In genomic region chr18:54798186-54798585, GRCh38 we compare ENCODE assay signal across 23 cellular contexts. TPM values are rescaled to one million over a fixed set of nuclear protein-coding genes. Genes with fewer than 3 reads are reported as not detected.
DNase-seq lines count a peak whose midpoint lies in the region; ATAC-seq, FAIRE-seq and TF ChIP-seq lines count a peak whose summit lies in the region.
"Had no signal": no experiment of that assay in that cellular context is flagged by ENCODE, and none has a peak within 500 bp of the region (broad histone marks: within the 10 kb centered on the region; RNA-seq: fewer than 3 reads in every experiment).

No MANE protein-coding gene starts in this region.

- ATAC-seq in activated naive CD8-positive, alpha-beta T cell treated with anti-CD3 and anti-CD28 coated beads, Interleukin-2, amount 50 U/mL, for 24 hours: peak; percentile 24
- ATAC-seq in GM23338 (no peak), HG02798 (IDR thresholded peaks at IDR 0.05; ENCODE audit: poor library complexity, unreplicated experiment) (no peak), PC-3 (no peak)
- ATAC-seq: A549; CD8-positive, alpha-beta T cell had no signal

- no TSS peak for BruUV-seq in PC-3 (replicated peaks; lab: Mats Ljungman, UMichigan)

- CTCF ChIA-PET in PC-3 (lab: Charles Lee): no interaction called here

- WGBS in lower leg skin, 2 donors: 92 to 93% methylated on average over 3 of the region's 3 CpGs

- no peaks in the 10 kb centered on the region for H3K4me1 ChIP-seq in GM23338 (ENCODE audit: insufficient read depth)
- H3K4me1 ChIP-seq in astrocyte (ENCODE audit: insufficient read depth, low read length): no peaks in the 10 kb centered on the region
- H3K4me1 ChIP-seq in osteoblast (ENCODE audit: insufficient read depth, low read length): no peaks in the 10 kb centered on the region
- no peaks in the 10 kb centered on the region for H3K4me1 ChIP-seq in PC-3 (ENCODE audit: insufficient read depth, low read length)
- H3K4me1 ChIP-seq: Caco-2 had no signal

- no peaks in the 10 kb centered on the region for H3K27me3 Mint-ChIP-seq in activated naive CD8-positive, alpha-beta T cell treated with anti-CD3 and anti-CD28 coated beads, Interleukin-2, amount 50 U/mL, for 24 hours
- peaks cover under 1% of the 10 kb centered on the region for H3K27me3 Mint-ChIP-seq in activated naive CD8-positive, alpha-beta T cell treated with anti-CD3 and anti-CD28 coated beads for 36 hours
- no peaks in the 10 kb centered on the region for H3K27me3 Mint-ChIP-seq in GM23338 (ENCODE audit: insufficient read depth, low read depth, poor library complexity)
- H3K27me3 Mint-ChIP-seq in astrocyte (ENCODE audit: low read depth, unreplicated experiment): no peaks in the 10 kb centered on the region
- H3K27me3 Mint-ChIP-seq: B cell; CD4-positive, alpha-beta T cell had no signal

- no peaks in the 10 kb centered on the region for H4K20me1 ChIP-seq in GM23338 (replicated peaks; ENCODE audit: insufficient read depth)
- no peaks in the 10 kb centered on the region for H4K20me1 ChIP-seq in astrocyte (ENCODE audit: insufficient read depth, low read length)
- H4K20me1 ChIP-seq in osteoblast (ENCODE audit: insufficient read depth, low read length): no peaks in the 10 kb centered on the region
- H4K20me1 ChIP-seq in PC-3 (ENCODE audit: low read length): no peaks in the 10 kb centered on the region
- H4K20me1 ChIP-seq: BLaER1 treated with 17β-estradiol and CSF1 and Interleukin-3, amounts not matched to agents 10 nM and 100 nM had no signal

- H2AFZ ChIP-seq in GM23338 (peak overlapping the region; percentile 25; the same call in 1 of the 2 replicates), astrocyte (ENCODE audit: low read depth, low read length) (peak overlapping the region; percentile 32), osteoblast (ENCODE audit: low read length) (peak overlapping the region; percentile 15), PC-3 (ENCODE audit: low read length) (no peak overlapping the region)

- POLR2A ChIA-PET in PC-3 (lab: Charles Lee; ENCODE audit: unreplicated experiment): no interaction called here

- no peak for FAIRE-seq in astrocyte (lab: Jason Lieb, UNC)
- FAIRE-seq: A549, G401.6, GM12891, GM19239 had no signal

- H3K27ac ChIP-seq in GM23338 (ENCODE audit: low read depth) (no peak overlapping the region), astrocyte (ENCODE audit: low read depth, low read length) (no peak overlapping the region), osteoblast (ENCODE audit: low read depth, low read length) (no peak overlapping the region), PC-3 (ENCODE audit: low read length) (no peak overlapping the region)
- H3K27ac ChIP-seq: 22Rv1; BLaER1 treated with 17β-estradiol and CSF1 and Interleukin-3, amounts not matched to agents 10 nM and 100 nM; C4-2B had no signal

- DNase-seq in activated naive CD8-positive, alpha-beta T cell treated with anti-CD3 and anti-CD28 coated beads, Interleukin-2, amount 50 U/mL, for 24 hours: no peak
- no peak for DNase-seq in activated naive CD8-positive, alpha-beta T cell treated with anti-CD3 and anti-CD28 coated beads for 36 hours
- DNase-seq in GM23338 (ENCODE audit: low spot score) (no peak), astrocyte (ENCODE audit: low read depth) (no peak), osteoblast (ENCODE audit: insufficient read length, low spot score, missing footprints) (no peak), lower leg skin (ENCODE audit: low spot score in 2 of 2) (no peak), PC-3 (no peak)
- DNase-seq: AML-193; Caco-2; Calu3; CD4-positive, alpha-beta T cell; CD8-positive, alpha-beta T cell; DMS79 treated with DMSO at 0.1 percent for 48 hours; GF-D8 had no signal

- H3K27me3 ChIP-seq in GM23338 (ENCODE audit: insufficient read depth) (no peaks in the 10 kb centered on the region), astrocyte (ENCODE audit: insufficient read depth, low read length) (no peaks in the 10 kb centered on the region), osteoblast (ENCODE audit: insufficient read depth, low read length) (no peaks in the 10 kb centered on the region), PC-3 (ENCODE audit: low read length) (no peaks in the 10 kb centered on the region)
- H3K27me3 ChIP-seq: BLaER1 treated with 17β-estradiol and CSF1 and Interleukin-3, amounts not matched to agents 10 nM and 100 nM had no signal

- no peaks in the 10 kb centered on the region for H3K4me1 Mint-ChIP-seq in activated naive CD8-positive, alpha-beta T cell treated with anti-CD3 and anti-CD28 coated beads, Interleukin-2, amount 50 U/mL, for 24 hours
- H3K4me1 Mint-ChIP-seq in activated naive CD8-positive, alpha-beta T cell treated with anti-CD3 and anti-CD28 coated beads for 36 hours: no peaks in the 10 kb centered on the region
- no peaks in the 10 kb centered on the region for H3K4me1 Mint-ChIP-seq in GM23338
- peaks cover 5% of the 10 kb centered on the region for H3K4me1 Mint-ChIP-seq in astrocyte (ENCODE audit: low read depth, unreplicated experiment)
- H3K4me1 Mint-ChIP-seq: B cell had no signal

- H3K9ac ChIP-seq in astrocyte (ENCODE audit: low read length) (no peak overlapping the region), PC-3 (ENCODE audit: low read length) (no peak overlapping the region)
- H3K9ac ChIP-seq: BLaER1 treated with 17β-estradiol and CSF1 and Interleukin-3, amounts not matched to agents 10 nM and 100 nM had no signal

- H3K36me3 ChIP-seq in GM23338 (ENCODE audit: insufficient read depth) (no peaks in the 10 kb centered on the region), astrocyte (ENCODE audit: insufficient read depth, low read length) (no peaks in the 10 kb centered on the region), osteoblast (ENCODE audit: insufficient read depth, low read length) (no peaks in the 10 kb centered on the region), PC-3 (ENCODE audit: low read depth, low read length) (no peaks in the 10 kb centered on the region)
- H3K36me3 ChIP-seq: BLaER1 treated with 17β-estradiol and CSF1 and Interleukin-3, amounts not matched to agents 10 nM and 100 nM had no signal

- H3K9me3 Mint-ChIP-seq in activated naive CD8-positive, alpha-beta T cell treated with anti-CD3 and anti-CD28 coated beads, Interleukin-2, amount 50 U/mL, for 24 hours: no peaks in the 10 kb centered on the region
- H3K9me3 Mint-ChIP-seq in activated naive CD8-positive, alpha-beta T cell treated with anti-CD3 and anti-CD28 coated beads for 36 hours: no peaks in the 10 kb centered on the region
- H3K9me3 Mint-ChIP-seq in GM23338: no peaks in the 10 kb centered on the region
- H3K9me3 Mint-ChIP-seq in astrocyte (ENCODE audit: unreplicated experiment): no peaks in the 10 kb centered on the region
- H3K9me3 Mint-ChIP-seq: CD4-positive, alpha-beta T cell; CD8-positive, alpha-beta T cell had no signal

- no peak overlapping the region for H3K27ac Mint-ChIP-seq in activated naive CD8-positive, alpha-beta T cell treated with anti-CD3 and anti-CD28 coated beads, Interleukin-2, amount 50 U/mL, for 24 hours
- no peak overlapping the region for H3K27ac Mint-ChIP-seq in activated naive CD8-positive, alpha-beta T cell treated with anti-CD3 and anti-CD28 coated beads for 36 hours
- H3K27ac Mint-ChIP-seq in GM23338 (no peak overlapping the region), astrocyte (ENCODE audit: unreplicated experiment) (no peak overlapping the region)
- H3K27ac Mint-ChIP-seq: B cell; CD4-positive, alpha-beta T cell; CD8-positive, alpha-beta T cell had no signal

- no peaks in the 10 kb centered on the region for H3K9me3 ChIP-seq in astrocyte (ENCODE audit: insufficient read depth, low read depth, low read length)
- no peaks in the 10 kb centered on the region for H3K9me3 ChIP-seq in osteoblast (ENCODE audit: low read depth, low read length)
- H3K9me3 ChIP-seq in PC-3 (ENCODE audit: low read length): no peaks in the 10 kb centered on the region
- H3K9me3 ChIP-seq: A549, Caco-2 had no signal

- no peaks in the 10 kb centered on the region for H3K79me2 ChIP-seq in GM23338 (replicated peaks; ENCODE audit: insufficient read depth)
- H3K79me2 ChIP-seq in astrocyte (ENCODE audit: insufficient read depth, low read length): no peaks in the 10 kb centered on the region
- H3K79me2 ChIP-seq in osteoblast (ENCODE audit: insufficient read depth, low read length): no peaks in the 10 kb centered on the region
- no peaks in the 10 kb centered on the region for H3K79me2 ChIP-seq in PC-3 (ENCODE audit: low read length)

- no peak for TF ChIP-seq POLR2A in lower leg skin (IDR thresholded peaks at IDR 0.05)

- intact Hi-C loops in lower leg skin (cut with DNase I; ENCODE audit: low total_unique reads) (no loop called here), PC-3 (cut with micrococcal nuclease) (no loop called here)

- H3K9me2 ChIP-seq in GM23338 (ENCODE audit: insufficient read depth): peaks cover 5% of the 10 kb centered on the region; the same call in 1 of the 2 replicates
- peaks cover 4% of the 10 kb centered on the region; the same call in 1 of the 2 replicates for H3K9me2 ChIP-seq in PC-3 (replicated peaks; ENCODE audit: low read length)

- H3F3A ChIP-seq in GM23338 (replicated peaks; ENCODE audit: low read depth) (no peaks in the 10 kb centered on the region), PC-3 (ENCODE audit: low read length, unreplicated experiment) (no peaks in the 10 kb centered on the region)

- no peak overlapping the region for H3K4me3 Mint-ChIP-seq in activated naive CD8-positive, alpha-beta T cell treated with anti-CD3 and anti-CD28 coated beads, Interleukin-2, amount 50 U/mL, for 24 hours
- H3K4me3 Mint-ChIP-seq in activated naive CD8-positive, alpha-beta T cell treated with anti-CD3 and anti-CD28 coated beads for 36 hours: no peak overlapping the region
- H3K4me3 Mint-ChIP-seq in GM23338 (no peak overlapping the region), astrocyte (ENCODE audit: unreplicated experiment) (no peak overlapping the region)
- H3K4me3 Mint-ChIP-seq: B cell; CD4-positive, alpha-beta T cell; CD8-positive, alpha-beta T cell had no signal

- TF ChIP-seq CTCF in GM23338 (conservative IDR thresholded peaks at IDR 0.05; ENCODE audit: low read depth in 2 of 2): no peak
- TF ChIP-seq CTCF in astrocyte (IDR thresholded peaks at IDR 0.05; ENCODE audit: insufficient read depth, low read depth, low read length): no peak
- no peak for TF ChIP-seq CTCF in osteoblast (IDR thresholded peaks at IDR 0.05; ENCODE audit: extremely low read depth, low read depth, low read length)
- TF ChIP-seq CTCF in lower leg skin (IDR thresholded peaks at IDR 0.05): no peak
- TF ChIP-seq CTCF in PC-3 (conservative IDR thresholded peaks at IDR 0.05; ENCODE audit: low read depth, low read length): no peak

- H3K4me3 ChIP-seq in GM23338: no peak overlapping the region
- H3K4me3 ChIP-seq in astrocyte (ENCODE audit: insufficient read depth, low read depth, low read length): no peak overlapping the region
- no peak overlapping the region for H3K4me3 ChIP-seq in osteoblast (ENCODE audit: insufficient read depth, low read length)
- no peak overlapping the region for H3K4me3 ChIP-seq in lower leg skin (ENCODE audit: low read depth, poor library complexity, severe bottlenecking)
- H3K4me3 ChIP-seq in PC-3 (ENCODE audit: low read length): no peak overlapping the region
- H3K4me3 ChIP-seq: A549; BLaER1 treated with 17β-estradiol and CSF1 and Interleukin-3, amounts not matched to agents 10 nM and 100 nM had no signal

- H3K36me3 Mint-ChIP-seq in activated naive CD8-positive, alpha-beta T cell treated with anti-CD3 and anti-CD28 coated beads, Interleukin-2, amount 50 U/mL, for 24 hours (ENCODE audit: low read depth): no peaks in the 10 kb centered on the region
- H3K36me3 Mint-ChIP-seq in activated naive CD8-positive, alpha-beta T cell treated with anti-CD3 and anti-CD28 coated beads for 36 hours: no peaks in the 10 kb centered on the region
- H3K36me3 Mint-ChIP-seq in GM23338 (ENCODE audit: low read depth): no peaks in the 10 kb centered on the region
- no peaks in the 10 kb centered on the region for H3K36me3 Mint-ChIP-seq in astrocyte (ENCODE audit: low read depth, unreplicated experiment)
- H3K36me3 Mint-ChIP-seq: CD8-positive, alpha-beta T cell had no signal

- H3K4me2 ChIP-seq in GM23338 (no peak overlapping the region), astrocyte (ENCODE audit: low read length) (no peak overlapping the region), osteoblast (ENCODE audit: insufficient read depth, low read length) (no peak overlapping the region), PC-3 (ENCODE audit: low read length) (no peak overlapping the region)
- H3K4me2 ChIP-seq: A549; BLaER1 treated with 17β-estradiol and CSF1 and Interleukin-3, amounts not matched to agents 10 nM and 100 nM had no signal

RNA-seq across cellular contexts. Expression of gene RAB27B, which starts 30.1 kb away (rescaled TPM):
- not detected for total RNA-seq in activated naive CD8-positive, alpha-beta T cell treated with anti-CD3 and anti-CD28 coated beads for 36 hours
- 0.31 and 0.56 TPM in 2 replicates for total RNA-seq in GM23338 (2014; rRNA removed; shearing (Covaris generic))
- 0.13 and 0.47 TPM in 2 replicates for polyA plus RNA-seq in GM23338 (2016; fragmentation: Nextera tagmentation; extraction: Ambion mirVana)
- 0.91 and 1.1 TPM in 2 replicates for total RNA-seq in astrocyte
- total RNA-seq in osteoblast: 55.7 and 99.0 TPM in 2 replicates
- total RNA-seq in lower leg skin: 10 to 100 TPM; 22.6 to 34.8 (median 27.2) TPM
- total RNA-seq in PC-3 (2014; rRNA removed): 10.3 and 13.2 TPM in 2 replicates
